ENCODE assay signal across 8 cellular contexts in genomic region chr3:184562146-184562861, GRCh38. TPM values are rescaled to one million over a fixed set of nuclear protein-coding genes. Genes with fewer than 3 reads are reported as not detected.
DNase-seq lines count a peak whose midpoint lies in the region; ATAC-seq and TF ChIP-seq lines count a peak whose summit lies in the region.

No MANE protein-coding gene starts in this region.

- intact Hi-C loops in A673 (cut with micrococcal nuclease; ENCODE audit: unreplicated experiment): no loop called here

- peak overlapping the region; percentile 8 for H3K27ac ChIP-seq in A673 (ENCODE audit: low read depth, low read length, poor library complexity, severe bottlenecking)
- no peak overlapping the region for H3K27ac ChIP-seq in ectodermal cell (ENCODE audit: insufficient read depth, low read depth, low read length, poor library complexity, severe bottlenecking)
- H3K27ac ChIP-seq in muscle layer of duodenum (ENCODE audit: low read length): no peak overlapping the region

- H3K4me1 ChIP-seq in A673 (ENCODE audit: insufficient read depth, low read length, poor library complexity, severe bottlenecking) (peaks cover 18% of the 10 kb centered on the region), ectodermal cell (ENCODE audit: control insufficient read depth, insufficient read depth, low read length) (peaks cover 56% of the 10 kb centered on the region), muscle layer of duodenum (ENCODE audit: control insufficient read depth in 1 of 2, insufficient read depth in 2 of 2, low read length in 2 of 2) (peaks cover 10 to 45% of the 10 kb centered on the region in 2 donors)

- CTCF ChIA-PET in A673 (lab: Charles Lee): interaction anchor here (0.8 to 1.8 kb wide), 3 partner anchors 155 to 223 kb away, joined by 4 to 20 read pairs (median 4); no protein-coding TSS in a partner anchor

- ATAC-seq in HG03196 (IDR thresholded peaks at IDR 0.05; ENCODE audit: unreplicated experiment): peak; percentile 1
- ATAC-seq in activated CD4-positive, CD25-positive, alpha-beta regulatory T cell treated with anti-CD3 and anti-CD28 coated beads, Interleukin-2, amount 50 U/mL, for 24 hours: no peak
- ATAC-seq in GM18861 (IDR thresholded peaks at IDR 0.05; ENCODE audit: unreplicated experiment): no peak

- POLR2A ChIA-PET in A673 (lab: Charles Lee; ENCODE audit: low non-redundant PET): no interaction called here

- BruUV-seq in A673 (replicated peaks; lab: Mats Ljungman, UMichigan): no TSS peak

- H3K4me3 ChIP-seq in A673 (ENCODE audit: low read depth, low read length, poor library complexity, severe bottlenecking) (peak overlapping the region; percentile 77), ectodermal cell (ENCODE audit: insufficient read depth, low read depth, low read length) (peak overlapping the region; percentile 44), muscle layer of duodenum (ENCODE audit: low read depth in 1 of 2, low read length in 2 of 2) (peak overlapping the region; percentile 44 to 82)

- H3K27me3 ChIP-seq in A673 (replicated peaks; ENCODE audit: insufficient read depth, low read depth, low read length, poor library complexity): no peaks in the 10 kb centered on the region
- peaks cover 68% of the 10 kb centered on the region for H3K27me3 ChIP-seq in ectodermal cell (ENCODE audit: control insufficient read depth, insufficient read depth, low read length, poor library complexity, severe bottlenecking)
- H3K27me3 ChIP-seq in muscle layer of duodenum (ENCODE audit: low read depth, low read length): no peaks in the 10 kb centered on the region

- H3K36me3 ChIP-seq in A673 (ENCODE audit: insufficient read depth, low read length, poor library complexity, severe bottlenecking) (no peaks in the 10 kb centered on the region), ectodermal cell (ENCODE audit: control insufficient read depth, insufficient read depth, low read length) (no peaks in the 10 kb centered on the region), muscle layer of duodenum (ENCODE audit: control insufficient read depth in 1 of 2, insufficient read depth in 2 of 2, low read length in 2 of 2) (no peaks in the 10 kb centered on the region)

- DNase-seq in A673 (ENCODE audit: low spot score) (no peak), NCI-H774 (lab: John Stamatoyannopoulos, UW) (no peak), OCI-M1 (lab: John Stamatoyannopoulos, UW) (no peak)

- H3K9me3 ChIP-seq in A673 (ENCODE audit: low read depth, low read length, poor library complexity, severe bottlenecking) (no peaks in the 10 kb centered on the region), ectodermal cell (ENCODE audit: control insufficient read depth, low read length) (no peaks in the 10 kb centered on the region), muscle layer of duodenum (ENCODE audit: control insufficient read depth in 1 of 2, low read length in 2 of 2) (no peaks in the 10 kb centered on the region)

- no peak for TF ChIP-seq CTCF in A673 (conservative IDR thresholded peaks at IDR 0.05; ENCODE audit: low read depth, low read length)

- 2% methylated on average over 84 of the region's 84 CpGs for WGBS in ectodermal cell, 2 experiments

RNA-seq across cellular contexts. Expression of gene EPHB3, which starts 0.7 kb away (rescaled TPM):
- 15.6 and 19.4 TPM in 2 replicates for total RNA-seq in A673 (2021)
- polyA plus RNA-seq in ectodermal cell (2013, experiment 1 of 4): 4.5 TPM
- polyA plus RNA-seq in ectodermal cell (2013, experiment 2 of 4): 3.9 TPM
- polyA plus RNA-seq in ectodermal cell (2013, experiment 3 of 4): 4.7 TPM
- 4.4 TPM for polyA plus RNA-seq in ectodermal cell (2013, experiment 4 of 4)
